8 cellular contexts compared by ENCODE assay signal in genomic region chr12:49705479-49706267, GRCh38. TPM values are rescaled to one million over a fixed set of nuclear protein-coding genes. Genes with fewer than 3 reads are reported as not detected.
DNase-seq lines count a peak whose midpoint lies in the region; ATAC-seq and TF ChIP-seq lines count a peak whose summit lies in the region.

No MANE protein-coding gene starts in this region.

- H2AFZ ChIP-seq in parathyroid adenoma = peak overlapping the region; percentile 14

- no peak for ATAC-seq in activated T-cell treated with anti-CD3 and anti-CD28 coated beads, Interleukin-2, amount 50 U/mL, for 4 hours
- ATAC-seq in Right ventricle myocardium superior (ENCODE audit: poor library complexity) (no peak), HG03139 (IDR thresholded peaks at IDR 0.05; ENCODE audit: unreplicated experiment) (no peak), HG03378 (IDR thresholded peaks at IDR 0.05; ENCODE audit: unreplicated experiment) (no peak)

- CTCF ChIA-PET in CD8-positive, alpha-beta memory T cell (lab: Charles Lee) = interaction anchor here (1.0 to 13.9 kb wide), 10 partner anchors 10 to 470 kb away, joined by 3 to 248 read pairs (median 6); partner anchors contain the start of gene TMBIM6

- POLR2A ChIA-PET in CD8-positive, alpha-beta memory T cell (lab: Charles Lee) = interaction anchor here (0.7 to 2.0 kb wide), 8 partner anchors 11 to 227 kb away, joined by 3 to 15 read pairs (median 6); partner anchors contain the start of gene TMBIM6

- H3K36me3 Mint-ChIP-seq in CD8-positive, alpha-beta memory T cell = peaks cover 0 to 3% (median 0%) of the 10 kb centered on the region in 3 donors
- H3K36me3 Mint-ChIP-seq in activated T-cell treated with anti-CD3 and anti-CD28 coated beads, Interleukin-2, amount 50 U/mL, for 4 hours (ENCODE audit: insufficient read depth) = no peaks in the 10 kb centered on the region

- H3K27me3 Mint-ChIP-seq in CD8-positive, alpha-beta memory T cell = peaks cover 0 to 6% of the 10 kb centered on the region in 2 donors
- peaks cover 4% of the 10 kb centered on the region for H3K27me3 Mint-ChIP-seq in activated T-cell treated with anti-CD3 and anti-CD28 coated beads, Interleukin-2, amount 50 U/mL, for 4 hours (ENCODE audit: low read depth)

- no peak overlapping the region for H3K9ac ChIP-seq in parathyroid adenoma

- intact Hi-C loops in Right ventricle myocardium superior (cut with DNase I) = no loop called here

- DNase-seq in CD8-positive, alpha-beta memory T cell = peak in 1 of 5 donors; percentile 4
- DNase-seq in HS-27A (ENCODE audit: low read depth) (peak; percentile 46), Right ventricle myocardium superior (peak; percentile 52), NCI-H1092 (lab: John Stamatoyannopoulos, UW) (no peak)
- DNase-seq in activated T-cell treated with anti-CD3 and anti-CD28 coated beads, Interleukin-2, amount 50 U/mL, for 4 hours = peak; percentile 11

- H3K79me2 ChIP-seq in parathyroid adenoma = no peaks in the 10 kb centered on the region

- no peak for TF ChIP-seq CTCF in parathyroid adenoma (IDR thresholded peaks at IDR 0.05)

- peaks cover 40 to 53% (median 48%) of the 10 kb centered on the region in 3 donors for H3K4me1 Mint-ChIP-seq in CD8-positive, alpha-beta memory T cell
- peaks cover 52% of the 10 kb centered on the region for H3K4me1 Mint-ChIP-seq in activated T-cell treated with anti-CD3 and anti-CD28 coated beads, Interleukin-2, amount 50 U/mL, for 4 hours (ENCODE audit: low read depth)

- H3K36me3 ChIP-seq in CD8-positive, alpha-beta memory T cell (ENCODE audit: insufficient read depth, low read length) = no peaks in the 10 kb centered on the region
- H3K36me3 ChIP-seq in parathyroid adenoma (ENCODE audit: control insufficient read depth, insufficient read depth, low read length) = no peaks in the 10 kb centered on the region

- peak overlapping the region; percentile 25 for H3K4me2 ChIP-seq in parathyroid adenoma (ENCODE audit: low read length)

- H3K4me3 Mint-ChIP-seq in CD8-positive, alpha-beta memory T cell = peak overlapping the region; percentile 87 to 96 (median 91)
- peak overlapping the region; percentile 93 for H3K4me3 Mint-ChIP-seq in activated T-cell treated with anti-CD3 and anti-CD28 coated beads, Interleukin-2, amount 50 U/mL, for 4 hours

- peak overlapping the region in 7 of 8 donors; percentile 64 to 96 (median 93) for H3K27ac Mint-ChIP-seq in CD8-positive, alpha-beta memory T cell

- no peak overlapping the region for H3K27ac ChIP-seq in CD8-positive, alpha-beta memory T cell (ENCODE audit: low read depth, low read length)
- peak overlapping the region; percentile 5 for H3K27ac ChIP-seq in parathyroid adenoma

- no peaks in the 10 kb centered on the region for H3K9me3 ChIP-seq in CD8-positive, alpha-beta memory T cell (ENCODE audit: low read length)
- H3K9me3 ChIP-seq in parathyroid adenoma (ENCODE audit: control insufficient read depth, low read length) = no peaks in the 10 kb centered on the region

- H3K9me3 Mint-ChIP-seq in CD8-positive, alpha-beta memory T cell = no peaks in the 10 kb centered on the region
- no peaks in the 10 kb centered on the region for H3K9me3 Mint-ChIP-seq in activated T-cell treated with anti-CD3 and anti-CD28 coated beads, Interleukin-2, amount 50 U/mL, for 4 hours

- peak overlapping the region; percentile 72 for H3K4me3 ChIP-seq in CD8-positive, alpha-beta memory T cell (ENCODE audit: low read length)
- peak overlapping the region; percentile 61 for H3K4me3 ChIP-seq in parathyroid adenoma (ENCODE audit: low read depth, low read length)

- H3K4me1 ChIP-seq in CD8-positive, alpha-beta memory T cell (ENCODE audit: insufficient read depth, low read length) = peaks cover 39% of the 10 kb centered on the region
- H3K4me1 ChIP-seq in parathyroid adenoma = peaks cover 8% of the 10 kb centered on the region

- no peaks in the 10 kb centered on the region for H3K27me3 ChIP-seq in CD8-positive, alpha-beta memory T cell (ENCODE audit: insufficient read depth, low read length, poor library complexity, severe bottlenecking)
- no peaks in the 10 kb centered on the region for H3K27me3 ChIP-seq in parathyroid adenoma (ENCODE audit: control insufficient read depth, insufficient read depth, low read length)

RNA-seq across cellular contexts. Expression of gene FMNL3, which starts 1.5 kb away (rescaled TPM):
- 10 to 100 TPM; 35.8 to 36.7 TPM for total RNA-seq in CD8-positive, alpha-beta memory T cell
- 6.3 TPM for polyA plus RNA-seq in CD8-positive, alpha-beta memory T cell
- 10 to 100 TPM; 22.1 to 24.0 (median 23.6) TPM for total RNA-seq in activated T-cell treated with anti-CD3 and anti-CD28 coated beads, Interleukin-2, amount 50 U/mL, for 4 hours
- total RNA-seq in Right ventricle myocardium superior = 9.4 TPM

RNA-seq across cellular contexts. Expression of gene TMBIM6, which starts 35.7 kb away (rescaled TPM):
- 100 to 1,000 TPM; 443 to 449 TPM for total RNA-seq in CD8-positive, alpha-beta memory T cell
- polyA plus RNA-seq in CD8-positive, alpha-beta memory T cell = 1,008 TPM
- total RNA-seq in activated T-cell treated with anti-CD3 and anti-CD28 coated beads, Interleukin-2, amount 50 U/mL, for 4 hours = 100 to 1,000 TPM; 383 to 509 (median 438) TPM
- total RNA-seq in Right ventricle myocardium superior = 233 TPM
